In genomic region chr2:234930397-234930796, GRCh38 we compare ENCODE assay signal across 24 cellular contexts.
"Had no signal": no experiment of that assay in that cellular context is flagged by ENCODE, and none has a peak within 500 bp of the region (broad histone marks: within the 10 kb centered on the region; RNA-seq: fewer than 3 reads in every experiment).

No MANE protein-coding gene starts in this region.

- H3K9me3 Mint-ChIP-seq: activated B cell treated with CpG ODN at 0.5 μM for 24 hours; activated T-helper 2 cell treated with anti-CD3 and anti-CD28 coated beads, Interferon-gamma antibody, Interleukin-2, Interleukin-4, amounts not matched to agents 10 μg/mL and 5 μg/mL and 100 μg/mL, durations not matched to agents 14 hours and 24 hours and 36 hours; stimulated activated effector memory CD8-positive, alpha-beta T cell treated with anti-CD3 and anti-CD28 coated beads, Interleukin-12 subunit alpha, Interleukin-12 subunit beta, amount 100 ng/mL, for 72 hours; T-helper 2 cell treated with Interferon-gamma antibody and Interleukin-4, amounts not matched to agents 5 μg/mL and 100 μg/mL, for 36 hours had no signal

- H3K4me3 Mint-ChIP-seq: activated B cell treated with CpG ODN at 0.5 μM for 24 hours; activated naive CD8-positive, alpha-beta T cell; activated T-cell treated with anti-CD3 and anti-CD28 coated beads, Interleukin-2, amount 50 U/mL, for 4 hours; naive thymus-derived CD4-positive, alpha-beta T cell; stimulated activated effector memory CD8-positive, alpha-beta T cell treated with anti-CD3 and anti-CD28 coated beads, Interleukin-12 subunit alpha, Interleukin-12 subunit beta, amount 100 ng/mL, for 72 hours; T-helper 2 cell treated with Interferon-gamma antibody and Interleukin-4, amounts not matched to agents 5 μg/mL and 100 μg/mL, for 36 hours had no signal

- DNase-seq: activated B cell treated with CpG ODN at 0.5 μM for 24 hours; activated CD4-positive, alpha-beta T cell treated with anti-CD3 and anti-CD28 coated beads, Interleukin-2, amount 50 U/mL, for 4 hours; activated CD8-positive, alpha-beta memory T cell treated with anti-CD3 and anti-CD28 coated beads, Interleukin-2, amount 50 U/mL, for 48 hours; activated T-cell treated with anti-CD3 and anti-CD28 coated beads, Interleukin-2, amount 50 U/mL, for 4 hours; anterior cingulate cortex; dermis blood vessel endothelial cell; effector CD8-positive, alpha-beta T cell; hippocampal formation; midbrain; naive thymus-derived CD4-positive, alpha-beta T cell; ovary; retina; sigmoid colon; small intestine; stimulated activated CD4-positive, alpha-beta T cell treated with anti-CD3 and anti-CD28 coated beads, Interleukin-4, amount 100 ng/mL, for 24 hours; stomach; tibial artery; upper lobe of right lung had no signal

- ATAC-seq: activated T-cell treated with anti-CD3 and anti-CD28 coated beads, Interleukin-2, amount 50 U/mL, for 4 hours; gastroesophageal sphincter; naive thymus-derived CD4-positive, alpha-beta T cell; stimulated activated effector memory CD8-positive, alpha-beta T cell treated with anti-CD3 and anti-CD28 coated beads, Interleukin-12 subunit alpha, Interleukin-12 subunit beta, amount 100 ng/mL, for 72 hours; upper lobe of right lung had no signal

- H3K4me1 Mint-ChIP-seq: activated B cell treated with CpG ODN at 0.5 μM for 24 hours; naive thymus-derived CD4-positive, alpha-beta T cell; stimulated activated effector memory CD8-positive, alpha-beta T cell treated with anti-CD3 and anti-CD28 coated beads, Interleukin-12 subunit alpha, Interleukin-12 subunit beta, amount 100 ng/mL, for 72 hours had no signal

- H3K27me3 Mint-ChIP-seq: progenitor cell of endocrine pancreas had no signal

- H3K27ac Mint-ChIP-seq: activated B cell treated with CpG ODN at 0.5 μM for 24 hours; activated naive CD8-positive, alpha-beta T cell; activated T-helper 2 cell treated with anti-CD3 and anti-CD28 coated beads, Interferon-gamma antibody, Interleukin-2, Interleukin-4, amounts not matched to agents 10 μg/mL and 5 μg/mL and 100 μg/mL, durations not matched to agents 14 hours and 24 hours and 36 hours; progenitor cell of endocrine pancreas; stimulated activated effector memory CD8-positive, alpha-beta T cell treated with anti-CD3 and anti-CD28 coated beads, Interleukin-12 subunit alpha, Interleukin-12 subunit beta, amount 100 ng/mL, for 72 hours; T-helper 2 cell treated with Interferon-gamma antibody and Interleukin-4, amounts not matched to agents 5 μg/mL and 100 μg/mL, for 36 hours had no signal

- H3K36me3 Mint-ChIP-seq: activated naive CD8-positive, alpha-beta T cell; naive thymus-derived CD4-positive, alpha-beta T cell; stimulated activated effector memory CD8-positive, alpha-beta T cell treated with anti-CD3 and anti-CD28 coated beads, Interleukin-12 subunit alpha, Interleukin-12 subunit beta, amount 100 ng/mL, for 72 hours had no signal
